27 cellular contexts compared by ENCODE assay signal in genomic region chr10:99422697-99423096, GRCh38.
"Had no signal": no experiment of that assay in that cellular context is flagged by ENCODE, and none has a peak within 500 bp of the region (broad histone marks: within the 10 kb centered on the region; RNA-seq: fewer than 3 reads in every experiment).

No MANE protein-coding gene starts in this region.

- H3K9ac ChIP-seq: KMS-11 had no signal

- H3K27ac ChIP-seq: breast epithelium, KMS-11, SK-N-MC had no signal

- ATAC-seq: activated T-cell treated with anti-CD3 and anti-CD28 coated beads, Interleukin-2, amount 50 U/mL, for 4 hours; Panc1; Right ventricle myocardium inferior; T-cell had no signal

- DNase-seq: activated CD4-positive, alpha-beta memory T cell treated with anti-CD3 and anti-CD28 coated beads for 36 hours; activated CD4-positive, alpha-beta T cell treated with anti-CD3 and anti-CD28 coated beads, Interleukin-2, amount 10 ng/mL, durations not matched to agents 7 days and 5 days; activated CD4-positive, CD25-positive, alpha-beta regulatory T cell; activated CD8-positive, alpha-beta memory T cell treated with anti-CD3 and anti-CD28 coated beads for 24 hours; activated effector memory CD4-positive, alpha-beta T cell treated with anti-CD3 and anti-CD28 coated beads, Interleukin-2, amount 50 U/mL, for 16 hours; activated naive CD4-positive, alpha-beta T cell treated with anti-CD3 and anti-CD28 coated beads for 36 hours; activated T-cell treated with anti-CD3 and anti-CD28 coated beads, Interleukin-2, amount 50 U/mL, for 4 hours; amygdala; central memory CD4-positive, alpha-beta T cell; NCI-H1092; NCI-H1417; NCI-H1930; NCI-H345; NCI-H510A; NCI-H526 treated with DMSO at 0.1 percent for 48 hours; NCI-H82; NK-92 treated with Interleukin-12 subunit alpha and Interleukin-12 subunit beta, amount 100 ng/mL, for 24 hours; OCI-M1; RPMI8226; T-cell; T-helper 2 cell; T1000 had no signal

- H3K4me2 ChIP-seq: KMS-11 had no signal

- H3K4me1 ChIP-seq: breast epithelium had no signal

- H3K9me3 ChIP-seq: breast epithelium had no signal

- H3K4me3 ChIP-seq: breast epithelium, SK-N-MC had no signal

- H3K27me3 ChIP-seq: breast epithelium had no signal
